In the genomic region with DNA sequence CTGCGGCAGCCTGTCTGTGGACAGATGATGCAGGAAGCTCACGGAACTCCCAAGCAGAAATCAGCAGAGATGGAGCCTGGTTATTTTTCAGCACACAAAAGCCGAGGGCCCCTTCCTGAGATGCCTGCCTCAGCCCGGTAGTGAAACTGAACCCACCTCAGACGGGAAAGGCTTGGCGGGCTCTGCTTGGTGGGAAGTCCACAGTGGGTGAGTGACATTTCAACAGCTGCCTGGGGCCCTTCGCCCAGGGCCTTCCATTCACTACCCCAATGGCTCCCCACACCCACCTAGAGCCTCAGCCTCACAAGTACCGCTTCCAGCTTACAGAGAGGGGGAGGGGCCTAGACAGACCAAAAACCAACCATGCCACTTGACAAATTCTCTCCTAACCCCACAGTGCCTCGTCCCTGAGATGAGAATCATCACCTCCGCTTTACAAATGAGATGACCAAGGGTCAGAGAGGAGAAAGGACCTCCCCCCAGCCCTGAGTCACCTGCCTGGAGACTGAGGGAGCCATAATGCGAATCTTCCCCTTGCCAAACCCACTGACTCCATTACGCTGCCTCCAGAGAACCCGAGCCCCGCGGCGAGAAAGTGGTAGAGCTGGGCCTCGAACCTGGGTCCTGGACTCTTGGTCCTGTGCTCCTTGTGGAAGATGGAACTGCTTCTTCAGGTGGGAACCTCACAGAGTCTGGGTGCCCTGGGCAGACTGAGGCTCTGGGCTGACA, we compare ENCODE assay signal across 9 cellular contexts. TPM values are rescaled to one million over a fixed set of nuclear protein-coding genes. Genes with fewer than 3 reads are reported as not detected.
DNase-seq lines count a peak whose midpoint lies in the region; ATAC-seq and TF ChIP-seq lines count a peak whose summit lies in the region.
"Had no signal": no experiment of that assay in that cellular context is flagged by ENCODE, and none has a peak within 500 bp of the region (broad histone marks: within the 10 kb centered on the region; RNA-seq: fewer than 3 reads in every experiment).

No MANE protein-coding gene starts in this region.

- no peak overlapping the region for H2BK5ac ChIP-seq in mesendoderm (ENCODE audit: low read length)

- peaks cover 13% of the 10 kb centered on the region for H3K4me1 ChIP-seq in mesendoderm (ENCODE audit: control insufficient read depth, low read depth, low read length)
- peaks cover 4% of the 10 kb centered on the region for H3K4me1 ChIP-seq in foreskin keratinocyte

- H3K27ac ChIP-seq in mesendoderm (ENCODE audit: low read depth, low read length) (no peak overlapping the region), foreskin keratinocyte (no peak overlapping the region)

- no CpG with 5 or more reads among the region's 17 CpGs for WGBS in mesendoderm (ENCODE audit: extremely low coverage, insufficient coverage, low lambda C conversion rate)

- peak overlapping the region; percentile 44 for H3K56ac ChIP-seq in mesendoderm (ENCODE audit: low read length)

- no peak overlapping the region for H3K18ac ChIP-seq in mesendoderm (ENCODE audit: low read length)

- no peaks in the 10 kb centered on the region for H3K27me3 ChIP-seq in mesendoderm (ENCODE audit: insufficient read depth, low read length, poor library complexity)
- no peaks in the 10 kb centered on the region for H3K27me3 ChIP-seq in foreskin keratinocyte
- H3K27me3 ChIP-seq: SJSA1 had no signal

- DNase-seq in activated T-cell treated with anti-CD3 and anti-CD28 coated beads for 48 hours (ENCODE audit: low read depth) (peak; percentile 84), mesendoderm (no peak), foreskin keratinocyte (no peak), nucleus accumbens (lab: John Stamatoyannopoulos, UW) (no peak), pons (ENCODE audit: low spot score) (no peak)
- peak; percentile 80 for DNase-seq in stimulated activated naive CD4-positive, alpha-beta T cell treated with Interleukin-2 at 50 U/mL for 16 hours (lab: John Stamatoyannopoulos, UW)

- no peak overlapping the region for H2BK15ac ChIP-seq in mesendoderm (replicated peaks; ENCODE audit: low read depth)

- H3K4me3 ChIP-seq in mesendoderm (ENCODE audit: low read length) = no peak overlapping the region
- H3K4me3 ChIP-seq: SJSA1 had no signal

- H2AK5ac ChIP-seq in mesendoderm (ENCODE audit: low read length) = no peak overlapping the region

- peak overlapping the region; percentile 3 for H3K9ac ChIP-seq in mesendoderm (ENCODE audit: low read length)

- no peak overlapping the region for H4K5ac ChIP-seq in mesendoderm (ENCODE audit: low read length)

- H4K8ac ChIP-seq in mesendoderm (ENCODE audit: low read depth, low read length) = no peak overlapping the region

- H3K79me1 ChIP-seq in mesendoderm (ENCODE audit: low read length) = no peaks in the 10 kb centered on the region

- no peak overlapping the region for H2BK120ac ChIP-seq in mesendoderm (ENCODE audit: low read depth, low read length)

- H3K4ac ChIP-seq in mesendoderm (ENCODE audit: low read depth, low read length) = no peak overlapping the region

- no peaks in the 10 kb centered on the region for H3K79me2 ChIP-seq in mesendoderm (ENCODE audit: control insufficient read depth, insufficient read depth, low read length)

- TF ChIP-seq CTCF in foreskin keratinocyte (conservative IDR thresholded peaks at IDR 0.05) = no peak

- no peak overlapping the region for H3K23ac ChIP-seq in mesendoderm (ENCODE audit: low read length)

- no peaks in the 10 kb centered on the region for H3K36me3 ChIP-seq in mesendoderm (ENCODE audit: control insufficient read depth, insufficient read depth, low read length)

- ATAC-seq in GM19395 (IDR thresholded peaks at IDR 0.05; ENCODE audit: unreplicated experiment) = peak; percentile 39
- peak; percentile 24 for ATAC-seq in HG03439 (IDR thresholded peaks at IDR 0.05; ENCODE audit: unreplicated experiment)
- ATAC-seq in foreskin keratinocyte = no peak

- no peak overlapping the region for H3K4me2 ChIP-seq in mesendoderm (ENCODE audit: low read length)

RNA-seq across cellular contexts. Expression of a gene that starts 3.4 kb away (rescaled TPM):
- polyA plus RNA-seq in mesendoderm (2013, experiment 1 of 2) = 19.2 TPM
- polyA plus RNA-seq in mesendoderm (2013, experiment 2 of 2) = 19.4 TPM
- total RNA-seq in foreskin keratinocyte = 51.1 and 63.5 TPM in 2 replicates
- polyA plus RNA-seq in foreskin keratinocyte = 28.0 and 34.0 TPM in 2 replicates

Comparison
In these comparisons a context has a peak if more than half of its experiments do, and no peak if none do; other contexts are left out.
1. DNase-seq: peak in activated T-cell treated with anti-CD3 and anti-CD28 coated beads for 48 hours (single experiment) and stimulated activated naive CD4-positive, alpha-beta T cell treated with Interleukin-2 at 50 U/mL for 16 hours (single experiment); none in mesendoderm (single experiment), foreskin keratinocyte (0 of 2), nucleus accumbens (0 of 56) and pons (single experiment).